Comparison of ENCODE assay signal across 26 cellular contexts in the genomic region with DNA sequence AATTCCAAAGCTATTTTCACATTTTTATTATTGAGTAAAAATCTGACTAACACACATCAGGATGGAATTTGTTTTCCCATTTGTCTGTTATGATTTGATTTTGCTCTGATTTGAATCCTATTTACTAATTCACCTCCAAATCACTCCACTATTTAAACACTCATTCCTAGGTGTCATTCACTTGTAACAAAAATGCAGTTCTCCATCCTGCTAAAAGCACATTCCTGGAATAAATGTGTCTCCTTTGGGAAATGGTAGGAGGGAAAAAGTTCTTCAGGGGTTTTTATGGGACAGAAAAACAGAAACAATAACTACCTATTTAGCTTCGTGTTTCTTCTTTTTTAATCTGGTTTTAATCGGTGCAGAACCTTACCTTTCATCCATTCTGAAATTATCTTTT.
"Had no signal": no experiment of that assay in that cellular context is flagged by ENCODE, and none has a peak within 500 bp of the region (broad histone marks: within the 10 kb centered on the region; RNA-seq: fewer than 3 reads in every experiment).

No MANE protein-coding gene starts in this region.

- H3K4me1 ChIP-seq: esophagus squamous epithelium, suprapubic skin, tibial nerve had no signal

- DNase-seq: activated CD4-positive, alpha-beta memory T cell treated with anti-CD3 and anti-CD28 coated beads for 36 hours; activated CD4-positive, alpha-beta T cell treated with anti-CD3 and anti-CD28 coated beads, Interleukin-2, amount 10 ng/mL, durations not matched to agents 24 days and 14 days; activated CD4-positive, CD25-positive, alpha-beta regulatory T cell treated with anti-CD3 and anti-CD28 coated beads, Interleukin-2, amount 50 U/mL, for 72 hours; activated CD8-positive, alpha-beta memory T cell treated with anti-CD3 and anti-CD28 coated beads, Interleukin-2, amount 50 U/mL, for 4 hours; activated gamma-delta T cell; activated naive CD8-positive, alpha-beta T cell treated with anti-CD3 and anti-CD28 coated beads, Interleukin-2, amount 50 U/mL, for 24 hours; activated T-cell treated with anti-CD3 and anti-CD28 coated beads, Interleukin-2, amount 50 U/mL, for 1 hour; anterior cingulate cortex; dermis blood vessel endothelial cell; effector CD4-positive, alpha-beta T cell; esophagus squamous epithelium; foreskin melanocyte; heart right ventricle; islet precursor cell; naive thymus-derived CD8-positive, alpha-beta T cell; retina; sigmoid colon; small intestine; stimulated activated CD4-positive, alpha-beta T cell treated with anti-CD3 and anti-CD28 coated beads, Interleukin-1b, Interleukin-23, amount 100 ng/mL, for 48 hours; stimulated activated naive B cell treated with anti-CD40 and anti-IgM and Interleukin-4, amounts not matched to agents 10 μg/mL and 1 μg/mL and 100 μg/mL, for 72 hours; T-helper 17 cell; T1000; WERI-Rb-1 had no signal

- H3K9me3 ChIP-seq: esophagus squamous epithelium, heart right ventricle, sigmoid colon, suprapubic skin, tibial nerve had no signal

- H3K27ac ChIP-seq: epithelial cell of prostate, esophagus squamous epithelium, heart right ventricle, sigmoid colon, suprapubic skin, tibial nerve, WERI-Rb-1 had no signal

- H3K4me3 ChIP-seq: esophagus squamous epithelium, heart right ventricle, sigmoid colon, suprapubic skin, tibial nerve had no signal

- H3K36me3 ChIP-seq: esophagus squamous epithelium, heart right ventricle, sigmoid colon, suprapubic skin, tibial nerve, WERI-Rb-1 had no signal

- ATAC-seq: activated naive CD8-positive, alpha-beta T cell treated with anti-CD3 and anti-CD28 coated beads, Interleukin-2, amount 50 U/mL, for 24 hours; heart right ventricle; naive thymus-derived CD8-positive, alpha-beta T cell; stimulated activated naive B cell treated with anti-CD40 and anti-IgM and Interleukin-4, amounts not matched to agents 10 μg/mL and 1 μg/mL and 100 μg/mL, for 72 hours; T-helper 17 cell had no signal

- H3K27me3 ChIP-seq: esophagus squamous epithelium, heart right ventricle, sigmoid colon, suprapubic skin, tibial nerve had no signal
